ENCODE assay signal across 1 cellular context in the genomic region with DNA sequence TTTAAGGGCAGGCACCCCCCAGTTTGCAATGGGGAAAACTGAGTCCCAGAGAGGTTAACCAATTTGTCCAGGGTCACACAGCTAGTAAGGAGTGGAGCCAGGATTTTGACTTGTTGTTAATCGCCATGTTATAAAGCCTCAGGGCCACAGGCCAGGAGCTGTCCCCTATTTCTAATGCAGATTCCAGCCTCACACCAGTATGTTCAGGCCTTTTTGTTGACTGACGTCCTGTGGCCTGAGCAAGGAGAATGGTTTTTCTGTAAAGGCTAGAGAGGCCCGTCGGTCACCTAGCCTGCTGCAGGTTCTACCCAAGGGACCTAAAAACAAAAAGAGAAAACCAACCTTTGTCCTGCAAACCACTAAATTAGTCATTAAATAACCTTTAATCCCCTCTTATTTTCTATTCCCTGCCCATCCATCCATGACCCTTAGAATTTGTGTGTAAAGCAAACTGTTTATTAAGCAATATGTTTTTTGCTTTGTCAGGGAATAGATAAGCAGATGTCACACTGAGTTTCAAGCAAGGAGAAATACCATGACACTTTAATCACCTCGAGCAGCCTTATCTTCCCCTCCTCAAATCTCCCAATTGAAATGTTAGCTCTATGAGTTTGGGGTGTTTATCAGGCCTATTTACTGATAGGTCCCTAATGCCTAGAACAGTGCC.
A peak's percentile ranks its signal among the peaks of the same experiment; 100 is the strongest.
TF ChIP-seq lines count a peak whose summit lies in the region.

No MANE protein-coding gene starts in this region.

TF ChIP-seq in HepG2, 621 proteins besides CTCF, POLR2A, EP300 and RAD21 (continued from another document and continues in another):
- TF ChIP-seq PCBP2 (optimal IDR thresholded peaks at IDR 0.05; ENCODE audit: low read depth, low read length, poor library complexity, severe bottlenecking) (no peak), ZNF615 (CRISPR knock-in tag; IDR thresholded peaks at IDR 0.05; ENCODE audit: borderline replicate concordance) (no peak), ZBTB3 (CRISPR knock-in tag; IDR thresholded peaks at IDR 0.05; ENCODE audit: borderline replicate concordance, low read depth) (no peak), ZNF850 (CRISPR knock-in tag; conservative IDR thresholded peaks at IDR 0.05) (no peak), CBX5 (CRISPR knock-in tag; IDR thresholded peaks at IDR 0.05; ENCODE audit: borderline replicate concordance) (no peak), SUZ12 (IDR thresholded peaks at IDR 0.05; ENCODE audit: low read depth, low read length) (no peak), MBD4 (IDR thresholded peaks at IDR 0.05; ENCODE audit: borderline replicate concordance, low read length) (no peak; the same call in 1 of the 2 replicates), ZSCAN20 (CRISPR knock-in tag; IDR thresholded peaks at IDR 0.05; ENCODE audit: borderline replicate concordance) (no peak), ADNP (CRISPR knock-in tag; IDR thresholded peaks at IDR 0.05) (no peak), ZNF281 (CRISPR knock-in tag; IDR thresholded peaks at IDR 0.05; ENCODE audit: borderline replicate concordance) (no peak), KDM1A (CRISPR knock-in tag; IDR thresholded peaks at IDR 0.05) (no peak), BRCA1 (CRISPR knock-in tag; IDR thresholded peaks at IDR 0.05) (no peak), BORCS8-MEF2B (CRISPR knock-in tag; IDR thresholded peaks at IDR 0.05) (no peak), SOX13 (IDR thresholded peaks at IDR 0.05) (no peak), SOX13 (CRISPR knock-in tag; conservative IDR thresholded peaks at IDR 0.05 in 1 of 2, IDR thresholded peaks at IDR 0.05 in 1 of 2) (peak in 1 of 2 experiments; percentile 76; a peak in 2 of 4 replicates), KLF6 (CRISPR knock-in tag; IDR thresholded peaks at IDR 0.05) (no peak), NFAT5 (CRISPR knock-in tag; IDR thresholded peaks at IDR 0.05) (no peak), LCORL (IDR thresholded peaks at IDR 0.05) (no peak), LCORL (CRISPR knock-in tag; IDR thresholded peaks at IDR 0.05) (no peak), NCOA5 (CRISPR knock-in tag; IDR thresholded peaks at IDR 0.05) (no peak), ZNF766 (CRISPR knock-in tag; IDR thresholded peaks at IDR 0.05; ENCODE audit: borderline replicate concordance) (no peak), ZNF3 (CRISPR knock-in tag; IDR thresholded peaks at IDR 0.05) (peak; percentile 82), GRHL1 (CRISPR knock-in tag; conservative IDR thresholded peaks at IDR 0.05) (no peak), JUND (CRISPR knock-in tag; IDR thresholded peaks at IDR 0.05) (no peak), MIXL1 (CRISPR knock-in tag; IDR thresholded peaks at IDR 0.05) (0 out of 2 replicates have a peak, but pooled peaks have one; percentile 22), ZNF335 (CRISPR knock-in tag; IDR thresholded peaks at IDR 0.05) (no peak), ZNF691 (CRISPR knock-in tag; IDR thresholded peaks at IDR 0.05; ENCODE audit: borderline replicate concordance, low read depth) (no peak), HMGXB4 (CRISPR knock-in tag; IDR thresholded peaks at IDR 0.05; ENCODE audit: borderline replicate concordance in 1 of 2, low read depth in 1 of 2) (no peak), BCL6 (CRISPR knock-in tag; IDR thresholded peaks at IDR 0.05) (0 out of 2 replicates have a peak, but pooled peaks have one; percentile 7), BHLHE40 (IDR thresholded peaks at IDR 0.05; ENCODE audit: low read length) (no peak), GMEB1 (CRISPR knock-in tag; IDR thresholded peaks at IDR 0.05; ENCODE audit: borderline replicate concordance) (no peak), ZNF75D (CRISPR knock-in tag; IDR thresholded peaks at IDR 0.05; ENCODE audit: borderline replicate concordance) (no peak), KDM4B (CRISPR knock-in tag; IDR thresholded peaks at IDR 0.05) (no peak), ATF7-NPFF (CRISPR knock-in tag; IDR thresholded peaks at IDR 0.05; ENCODE audit: low read depth) (no peak), ELF3 (CRISPR knock-in tag; IDR thresholded peaks at IDR 0.05) (no peak), PRPF4 (IDR thresholded peaks at IDR 0.05; ENCODE audit: low read depth, low read length, poor library complexity, severe bottlenecking) (no peak)
- TF ChIP-seq, protein P1, sequence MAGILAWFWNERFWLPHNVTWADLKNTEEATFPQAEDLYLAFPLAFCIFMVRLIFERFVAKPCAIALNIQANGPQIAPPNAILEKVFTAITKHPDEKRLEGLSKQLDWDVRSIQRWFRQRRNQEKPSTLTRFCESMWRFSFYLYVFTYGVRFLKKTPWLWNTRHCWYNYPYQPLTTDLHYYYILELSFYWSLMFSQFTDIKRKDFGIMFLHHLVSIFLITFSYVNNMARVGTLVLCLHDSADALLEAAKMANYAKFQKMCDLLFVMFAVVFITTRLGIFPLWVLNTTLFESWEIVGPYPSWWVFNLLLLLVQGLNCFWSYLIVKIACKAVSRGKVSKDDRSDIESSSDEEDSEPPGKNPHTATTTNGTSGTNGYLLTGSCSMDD (CRISPR knock-in tag; IDR thresholded peaks at IDR 0.05), result no peak
- TF ChIP-seq, protein P2, sequence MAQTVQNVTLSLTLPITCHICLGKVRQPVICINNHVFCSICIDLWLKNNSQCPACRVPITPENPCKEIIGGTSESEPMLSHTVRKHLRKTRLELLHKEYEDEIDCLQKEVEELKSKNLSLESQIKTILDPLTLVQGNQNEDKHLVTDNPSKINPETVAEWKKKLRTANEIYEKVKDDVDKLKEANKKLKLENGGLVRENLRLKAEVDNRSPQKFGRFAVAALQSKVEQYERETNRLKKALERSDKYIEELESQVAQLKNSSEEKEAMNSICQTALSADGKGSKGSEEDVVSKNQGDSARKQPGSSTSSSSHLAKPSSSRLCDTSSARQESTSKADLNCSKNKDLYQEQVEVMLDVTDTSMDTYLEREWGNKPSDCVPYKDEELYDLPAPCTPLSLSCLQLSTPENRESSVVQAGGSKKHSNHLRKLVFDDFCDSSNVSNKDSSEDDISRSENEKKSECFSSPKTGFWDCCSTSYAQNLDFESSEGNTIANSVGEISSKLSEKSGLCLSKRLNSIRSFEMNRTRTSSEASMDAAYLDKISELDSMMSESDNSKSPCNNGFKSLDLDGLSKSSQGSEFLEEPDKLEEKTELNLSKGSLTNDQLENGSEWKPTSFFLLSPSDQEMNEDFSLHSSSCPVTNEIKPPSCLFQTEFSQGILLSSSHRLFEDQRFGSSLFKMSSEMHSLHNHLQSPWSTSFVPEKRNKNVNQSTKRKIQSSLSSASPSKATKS (CRISPR knock-in tag; IDR thresholded peaks at IDR 0.05), result no peak
- TF ChIP-seq, protein P3, sequence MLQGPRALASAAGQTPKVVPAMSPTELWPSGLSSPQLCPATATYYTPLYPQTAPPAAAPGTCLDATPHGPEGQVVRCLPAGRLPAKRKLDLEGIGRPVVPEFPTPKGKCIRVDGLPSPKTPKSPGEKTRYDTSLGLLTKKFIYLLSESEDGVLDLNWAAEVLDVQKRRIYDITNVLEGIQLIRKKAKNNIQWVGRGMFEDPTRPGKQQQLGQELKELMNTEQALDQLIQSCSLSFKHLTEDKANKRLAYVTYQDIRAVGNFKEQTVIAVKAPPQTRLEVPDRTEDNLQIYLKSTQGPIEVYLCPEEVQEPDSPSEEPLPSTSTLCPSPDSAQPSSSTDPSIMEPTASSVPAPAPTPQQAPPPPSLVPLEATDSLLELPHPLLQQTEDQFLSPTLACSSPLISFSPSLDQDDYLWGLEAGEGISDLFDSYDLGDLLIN (CRISPR knock-in tag; IDR thresholded peaks at IDR 0.05; ENCODE audit: borderline replicate concordance), result no peak
